Comparison of ENCODE assay signal across 15 cellular contexts in genomic region chr15:90259524-90259923, GRCh38. TPM values are rescaled to one million over a fixed set of nuclear protein-coding genes. Genes with fewer than 3 reads are reported as not detected.
DNase-seq lines count a peak whose midpoint lies in the region; ATAC-seq, FAIRE-seq and TF ChIP-seq lines count a peak whose summit lies in the region.
"Had no signal": no experiment of that assay in that cellular context is flagged by ENCODE, and none has a peak within 500 bp of the region (broad histone marks: within the 10 kb centered on the region; RNA-seq: fewer than 3 reads in every experiment).

No MANE protein-coding gene starts in this region.

- peak overlapping the region; percentile 65; the same call in 1 of the 2 replicates for H3K27ac ChIP-seq in KMS-11
- H3K27ac ChIP-seq in endodermal cell (ENCODE audit: low read depth, low read length) = no peak overlapping the region

- no peaks in the 10 kb centered on the region for H3K36me3 Mint-ChIP-seq in endodermal cell (ENCODE audit: low read depth)
- no peaks in the 10 kb centered on the region for H3K36me3 Mint-ChIP-seq in CD14-positive monocyte

- H3K27me3 ChIP-seq in KMS-11 (ENCODE audit: insufficient read depth, low read depth) = no peaks in the 10 kb centered on the region
- no peaks in the 10 kb centered on the region for H3K27me3 ChIP-seq in endodermal cell (ENCODE audit: control insufficient read depth, insufficient read depth, low read length, poor library complexity, severe bottlenecking)

- H3K4me1 Mint-ChIP-seq in endodermal cell (peaks cover 2% of the 10 kb centered on the region), CD14-positive monocyte (peaks cover 7% of the 10 kb centered on the region)

- peak; percentile 86 for ATAC-seq in GM19351 (IDR thresholded peaks at IDR 0.05; ENCODE audit: unreplicated experiment)
- ATAC-seq in HG02885 (IDR thresholded peaks at IDR 0.05; ENCODE audit: poor library complexity, unreplicated experiment) = peak; percentile 79
- ATAC-seq: left lobe of liver had no signal

- no peak overlapping the region for H3K4me3 ChIP-seq in KMS-11 (IDR thresholded peaks at IDR 0.05; ENCODE audit: insufficient read depth, low read depth, low read length)
- no peak overlapping the region for H3K4me3 ChIP-seq in endodermal cell (ENCODE audit: low read length)

- DNase-seq in GM12892 (ENCODE audit: insufficient read length) (no peak), endodermal cell (no peak), CD14-positive monocyte (ENCODE audit: low spot score) (no peak)
- no peak for DNase-seq in activated effector memory CD4-positive, alpha-beta T cell treated with anti-CD3 and anti-CD28 coated beads, Interleukin-2, amount 50 U/mL, for 16 hours
- DNase-seq in stimulated activated CD4-positive, alpha-beta T cell treated with anti-CD3 and anti-CD28 coated beads, Interleukin-4, amount 100 ng/mL, for 24 hours = no peak
- DNase-seq: activated CD8-positive, alpha-beta memory T cell treated with anti-CD3 and anti-CD28 coated beads, Interleukin-2, amount 50 U/mL, for 48 hours; NCI-H1436 treated with DMSO at 0.1 percent for 48 hours; stimulated activated CD4-positive, alpha-beta T cell treated with anti-CD3 and anti-CD28 coated beads, Interleukin-4, amount 100 ng/mL, for 1 hour had no signal

- peak overlapping the region; percentile 40 for H3K4me2 ChIP-seq in KMS-11

- no peaks in the 10 kb centered on the region for H4K20me1 ChIP-seq in KMS-11 (ENCODE audit: insufficient read depth)

- TF ChIP-seq CTCF in KMS-11 (conservative IDR thresholded peaks at IDR 0.05; ENCODE audit: low read depth, low read length) (no peak), endodermal cell (conservative IDR thresholded peaks at IDR 0.05) (no peak), CD14-positive monocyte (IDR thresholded peaks at IDR 0.05) (no peak)

- H3K9ac ChIP-seq in KMS-11 = peak overlapping the region; percentile 17; the same call in 1 of the 2 replicates
- H3K9ac ChIP-seq in endodermal cell (ENCODE audit: extremely low read depth, low read length, poor library complexity, severe bottlenecking) = no peak overlapping the region

- no peak for TF ChIP-seq POLR2A in GM12892 (IDR thresholded peaks at IDR 0.05; ENCODE audit: low read depth, low read length)

- WGBS in endodermal cell (ENCODE audit: insufficient coverage in 1 of 2, insufficient read length in 1 of 2), 2 experiments = 93% methylated on average over 4 of the region's 5 CpGs; no CpG with 5 or more reads in 1 of the 2 experiments

- H3K79me2 ChIP-seq in KMS-11 (ENCODE audit: insufficient read depth, low read depth) = no peaks in the 10 kb centered on the region

- peak overlapping the region; percentile 36; the same call in 1 of the 2 replicates for H2AFZ ChIP-seq in KMS-11 (ENCODE audit: low read depth)

- no peaks in the 10 kb centered on the region for H3K9me3 ChIP-seq in endodermal cell (ENCODE audit: control insufficient read depth, low read length)

- H3K27ac Mint-ChIP-seq in endodermal cell (no peak overlapping the region), CD14-positive monocyte (no peak overlapping the region)
- H3K27ac Mint-ChIP-seq: B cell had no signal

- H3K36me3 ChIP-seq in KMS-11 (ENCODE audit: insufficient read depth) = no peaks in the 10 kb centered on the region
- no peaks in the 10 kb centered on the region for H3K36me3 ChIP-seq in endodermal cell (ENCODE audit: control insufficient read depth, insufficient read depth, low read length)

- H3K4me1 ChIP-seq in KMS-11 (ENCODE audit: low read depth, poor library complexity, severe bottlenecking) = peaks cover 38% of the 10 kb centered on the region
- no peaks in the 10 kb centered on the region for H3K4me1 ChIP-seq in endodermal cell (ENCODE audit: control insufficient read depth, insufficient read depth, low read length)

- H3K27me3 Mint-ChIP-seq in endodermal cell (ENCODE audit: insufficient read depth) = peaks cover 12% of the 10 kb centered on the region
- peaks cover 3 to 8% (median 7%) of the 10 kb centered on the region in 3 donors for H3K27me3 Mint-ChIP-seq in CD14-positive monocyte (ENCODE audit: low read depth in 3 of 3)
- H3K27me3 Mint-ChIP-seq: B cell had no signal

- intact Hi-C loops in CD14-positive monocyte (cut with micrococcal nuclease) = no loop called here

- no peak overlapping the region for H3K4me3 Mint-ChIP-seq in endodermal cell
- no peak overlapping the region for H3K4me3 Mint-ChIP-seq in CD14-positive monocyte
- H3K4me3 Mint-ChIP-seq: B cell; central memory CD8-positive, alpha-beta T cell had no signal

- peak; percentile 67 for FAIRE-seq in GM12892 (lab: Jason Lieb, UNC)

- H3K9me3 Mint-ChIP-seq in endodermal cell (no peaks in the 10 kb centered on the region), CD14-positive monocyte (no peaks in the 10 kb centered on the region)
- H3K9me3 Mint-ChIP-seq: central memory CD8-positive, alpha-beta T cell had no signal

RNA-seq across cellular contexts. Expression of gene NGRN, which starts 5.9 kb away (rescaled TPM):
- polyA plus RNA-seq in GM12892 (2012; ENCODE audit: missing spikeins) = 14.8 TPM
- total RNA-seq in endodermal cell = 100 to 1,000 TPM in 1 of 2 donors, 10 to 100 TPM in 1; 89.3 to 103 TPM
- 100 TPM for polyA plus RNA-seq in endodermal cell (2013, experiment 1 of 2)
- polyA plus RNA-seq in endodermal cell (2013, experiment 2 of 2) = 98.5 TPM
- polyA plus RNA-seq in CD14-positive monocyte = 10 to 100 TPM; 18.9 to 20.3 TPM

RNA-seq across cellular contexts. Expression of gene TTLL13, which starts 10.2 kb away (rescaled TPM):
- 0.23 TPM for polyA plus RNA-seq in GM12892 (2012; ENCODE audit: missing spikeins)
- total RNA-seq in endodermal cell = under 1 TPM; 0.15 to 0.46 TPM
- 0.21 TPM for polyA plus RNA-seq in endodermal cell (2013, experiment 1 of 2)
- not detected for polyA plus RNA-seq in endodermal cell (2013, experiment 2 of 2)
- under 1 TPM in 1 of 2 donors, not detected in 1; 0.08 TPM for polyA plus RNA-seq in CD14-positive monocyte
- total RNA-seq: osteocyte had no signal

RNA-seq across cellular contexts. Expression of gene GDPGP1, which starts 25.5 kb away (rescaled TPM):
- 3.2 TPM for polyA plus RNA-seq in GM12892 (2012; ENCODE audit: missing spikeins)
- total RNA-seq in endodermal cell = 1 to 10 TPM; 4.8 to 5.4 TPM
- 1.9 TPM for polyA plus RNA-seq in endodermal cell (2013, experiment 1 of 2)
- 3.3 TPM for polyA plus RNA-seq in endodermal cell (2013, experiment 2 of 2)
- polyA plus RNA-seq in CD14-positive monocyte = under 1 TPM; 0.53 to 0.91 TPM

RNA-seq across cellular contexts. Expression of gene CIB1, which starts 25.8 kb away (rescaled TPM):
- 82.3 TPM for polyA plus RNA-seq in GM12892 (2012; ENCODE audit: missing spikeins)
- total RNA-seq in endodermal cell = 10 to 100 TPM; 31.3 to 34.0 TPM
- 19.0 TPM for polyA plus RNA-seq in endodermal cell (2013, experiment 1 of 2)
- 19.4 TPM for polyA plus RNA-seq in endodermal cell (2013, experiment 2 of 2)
- polyA plus RNA-seq in CD14-positive monocyte = 100 to 1,000 TPM; 169 to 197 TPM

RNA-seq across cellular contexts. Expression of gene SEMA4B, which starts 58.4 kb away (rescaled TPM):
- 7.3 TPM for polyA plus RNA-seq in GM12892 (2012; ENCODE audit: missing spikeins)
- total RNA-seq in endodermal cell = 10 to 100 TPM; 25.1 to 33.1 TPM
- 20.3 TPM for polyA plus RNA-seq in endodermal cell (2013, experiment 1 of 2)
- polyA plus RNA-seq in endodermal cell (2013, experiment 2 of 2) = 19.6 TPM
- 10 to 100 TPM; 13.2 to 22.0 TPM for polyA plus RNA-seq in CD14-positive monocyte
